33 cellular contexts compared by ENCODE assay signal in the genomic region with DNA sequence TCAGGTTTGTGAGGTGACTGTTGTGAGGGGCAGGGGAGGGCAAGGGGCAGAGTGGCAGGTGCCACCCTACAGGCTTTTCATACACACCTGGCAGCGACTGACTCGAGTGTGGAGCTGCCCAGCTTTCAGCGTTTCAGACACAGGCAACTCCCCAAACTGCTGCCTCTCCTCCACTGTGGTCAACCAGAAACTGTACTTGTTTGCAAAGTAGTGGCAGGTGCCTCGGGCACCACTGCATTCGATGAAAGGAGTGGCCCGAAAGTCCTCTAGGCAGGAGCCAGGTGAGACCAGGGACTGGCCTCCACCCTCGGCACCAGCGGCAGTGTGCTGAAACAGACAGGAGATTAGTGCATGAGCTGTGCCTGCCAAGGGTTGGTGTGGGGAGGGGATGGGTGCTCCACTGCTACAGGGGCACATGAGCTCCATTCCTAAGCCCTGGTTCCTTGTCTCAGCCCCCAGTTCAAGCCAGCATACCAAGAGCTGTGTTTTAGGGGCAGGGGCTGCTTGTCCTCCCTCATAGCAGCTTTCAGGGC.
"Had no signal": no experiment of that assay in that cellular context is flagged by ENCODE, and none has a peak within 500 bp of the region (broad histone marks: within the 10 kb centered on the region; RNA-seq: fewer than 3 reads in every experiment).

No MANE protein-coding gene starts in this region.

- H3K27ac ChIP-seq: Peyer's patch, RWPE1, SJCRH30, SK-N-MC had no signal

- H3K27me3 ChIP-seq: MG63, Peyer's patch, SJCRH30 had no signal

- H3K9me3 ChIP-seq: MG63, Peyer's patch, SJCRH30 had no signal

- H3K4me1 ChIP-seq: Peyer's patch, SJCRH30 had no signal

- H3K4me3 ChIP-seq: MG63, Peyer's patch, SJCRH30, SK-N-MC had no signal

- DNase-seq: Kasumi-1; KBM-7; MG63; MV-4-11; NCI-H1092; NCI-H1105 treated with DMSO at 0.1 percent for 48 hours; NCI-H1417; NCI-H1436; NCI-H146; NCI-H1694; NCI-H187; NCI-H1930; NCI-H2081; NCI-H2171 treated with DMSO at 0.1 percent for 48 hours; NCI-H2227 treated with DMSO at 0.1 percent for 48 hours; NCI-H345; NCI-H446; NCI-H510A treated with DMSO at 0.1 percent for 48 hours; NCI-H524 treated with DMSO at 0.1 percent for 48 hours; NCI-H526 treated with DMSO at 0.1 percent for 48 hours; NCI-H774; NK-92 treated with Interleukin-12 subunit alpha and Interleukin-12 subunit beta, amount 100 ng/mL, for 24 hours; OCI-M1; PC-3; Peyer's patch; SHP77; SIG-M5; SJCRH30; SW 1271; T-helper 1 cell had no signal

- ATAC-seq: PC-3, Right ventricle myocardium inferior had no signal

- H3K36me3 ChIP-seq: MG63, Peyer's patch, SJCRH30 had no signal
